Comparison of ENCODE assay signal across 1 cellular context in genomic region chr4:41757521-41758156, GRCh38.
TF ChIP-seq lines count a peak whose summit lies in the region.

No MANE protein-coding gene starts in this region.

TF ChIP-seq in HCT116, 20 proteins besides CTCF, POLR2A, EP300 and RAD21 (continued from another document):
- TF ChIP-seq TCF7L2 (IDR thresholded peaks at IDR 0.05; ENCODE audit: borderline replicate concordance, extremely low read depth, insufficient read depth, insufficient read length) (no peak), POLR2AphosphoS5 (IDR thresholded peaks at IDR 0.05; ENCODE audit: low read depth, low read length) (no peak), JUND (IDR thresholded peaks at IDR 0.05) (no peak)
